ENCODE assay signal across 1 cellular context in the genomic region with DNA sequence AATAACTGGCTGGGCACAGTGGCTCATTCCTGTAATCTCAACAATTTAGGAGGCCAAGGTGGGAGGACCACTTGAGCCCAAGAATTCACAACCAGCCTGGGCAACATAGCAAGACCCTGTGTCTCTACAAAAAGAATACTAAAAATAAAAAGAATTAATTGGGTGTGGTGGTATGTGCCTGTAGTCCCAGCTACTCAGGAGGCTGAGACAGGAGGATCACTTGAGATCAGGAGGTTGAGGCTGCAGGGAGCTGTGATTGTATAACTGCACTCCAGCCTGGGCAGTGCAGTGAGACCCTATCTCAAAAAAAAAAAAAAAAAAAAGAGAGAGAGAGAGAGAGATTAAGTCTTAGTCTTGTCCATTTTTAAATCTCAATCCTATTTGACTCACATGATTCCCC.
TF ChIP-seq lines count a peak whose summit lies in the region.

No MANE protein-coding gene starts in this region.

TF ChIP-seq in GM23338, 12 proteins besides CTCF, POLR2A, EP300 and RAD21 (continued from another document):
- TF ChIP-seq, protein P1, sequence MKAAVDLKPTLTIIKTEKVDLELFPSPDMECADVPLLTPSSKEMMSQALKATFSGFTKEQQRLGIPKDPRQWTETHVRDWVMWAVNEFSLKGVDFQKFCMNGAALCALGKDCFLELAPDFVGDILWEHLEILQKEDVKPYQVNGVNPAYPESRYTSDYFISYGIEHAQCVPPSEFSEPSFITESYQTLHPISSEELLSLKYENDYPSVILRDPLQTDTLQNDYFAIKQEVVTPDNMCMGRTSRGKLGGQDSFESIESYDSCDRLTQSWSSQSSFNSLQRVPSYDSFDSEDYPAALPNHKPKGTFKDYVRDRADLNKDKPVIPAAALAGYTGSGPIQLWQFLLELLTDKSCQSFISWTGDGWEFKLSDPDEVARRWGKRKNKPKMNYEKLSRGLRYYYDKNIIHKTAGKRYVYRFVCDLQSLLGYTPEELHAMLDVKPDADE (IDR thresholded peaks at IDR 0.05) = no peak
- TF ChIP-seq CREB1 (CRISPR knock-in tag; IDR thresholded peaks at IDR 0.05; ENCODE audit: low read depth) (no peak), NANOG (IDR thresholded peaks at IDR 0.05; ENCODE audit: borderline replicate concordance) (no peak), JUNB (IDR thresholded peaks at IDR 0.05; ENCODE audit: unreplicated experiment) (no peak), ZNF331 (CRISPR knock-in tag; IDR thresholded peaks at IDR 0.05; ENCODE audit: low read depth) (no peak), EZH2phosphoT487 (IDR thresholded peaks at IDR 0.05; ENCODE audit: unreplicated experiment) (no peak)
- TF ChIP-seq, protein P2, sequence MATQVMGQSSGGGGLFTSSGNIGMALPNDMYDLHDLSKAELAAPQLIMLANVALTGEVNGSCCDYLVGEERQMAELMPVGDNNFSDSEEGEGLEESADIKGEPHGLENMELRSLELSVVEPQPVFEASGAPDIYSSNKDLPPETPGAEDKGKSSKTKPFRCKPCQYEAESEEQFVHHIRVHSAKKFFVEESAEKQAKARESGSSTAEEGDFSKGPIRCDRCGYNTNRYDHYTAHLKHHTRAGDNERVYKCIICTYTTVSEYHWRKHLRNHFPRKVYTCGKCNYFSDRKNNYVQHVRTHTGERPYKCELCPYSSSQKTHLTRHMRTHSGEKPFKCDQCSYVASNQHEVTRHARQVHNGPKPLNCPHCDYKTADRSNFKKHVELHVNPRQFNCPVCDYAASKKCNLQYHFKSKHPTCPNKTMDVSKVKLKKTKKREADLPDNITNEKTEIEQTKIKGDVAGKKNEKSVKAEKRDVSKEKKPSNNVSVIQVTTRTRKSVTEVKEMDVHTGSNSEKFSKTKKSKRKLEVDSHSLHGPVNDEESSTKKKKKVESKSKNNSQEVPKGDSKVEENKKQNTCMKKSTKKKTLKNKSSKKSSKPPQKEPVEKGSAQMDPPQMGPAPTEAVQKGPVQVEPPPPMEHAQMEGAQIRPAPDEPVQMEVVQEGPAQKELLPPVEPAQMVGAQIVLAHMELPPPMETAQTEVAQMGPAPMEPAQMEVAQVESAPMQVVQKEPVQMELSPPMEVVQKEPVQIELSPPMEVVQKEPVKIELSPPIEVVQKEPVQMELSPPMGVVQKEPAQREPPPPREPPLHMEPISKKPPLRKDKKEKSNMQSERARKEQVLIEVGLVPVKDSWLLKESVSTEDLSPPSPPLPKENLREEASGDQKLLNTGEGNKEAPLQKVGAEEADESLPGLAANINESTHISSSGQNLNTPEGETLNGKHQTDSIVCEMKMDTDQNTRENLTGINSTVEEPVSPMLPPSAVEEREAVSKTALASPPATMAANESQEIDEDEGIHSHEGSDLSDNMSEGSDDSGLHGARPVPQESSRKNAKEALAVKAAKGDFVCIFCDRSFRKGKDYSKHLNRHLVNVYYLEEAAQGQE (IDR thresholded peaks at IDR 0.05; ENCODE audit: unreplicated experiment) = no peak
